Comparison of ENCODE assay signal across 8 cellular contexts in the genomic region with DNA sequence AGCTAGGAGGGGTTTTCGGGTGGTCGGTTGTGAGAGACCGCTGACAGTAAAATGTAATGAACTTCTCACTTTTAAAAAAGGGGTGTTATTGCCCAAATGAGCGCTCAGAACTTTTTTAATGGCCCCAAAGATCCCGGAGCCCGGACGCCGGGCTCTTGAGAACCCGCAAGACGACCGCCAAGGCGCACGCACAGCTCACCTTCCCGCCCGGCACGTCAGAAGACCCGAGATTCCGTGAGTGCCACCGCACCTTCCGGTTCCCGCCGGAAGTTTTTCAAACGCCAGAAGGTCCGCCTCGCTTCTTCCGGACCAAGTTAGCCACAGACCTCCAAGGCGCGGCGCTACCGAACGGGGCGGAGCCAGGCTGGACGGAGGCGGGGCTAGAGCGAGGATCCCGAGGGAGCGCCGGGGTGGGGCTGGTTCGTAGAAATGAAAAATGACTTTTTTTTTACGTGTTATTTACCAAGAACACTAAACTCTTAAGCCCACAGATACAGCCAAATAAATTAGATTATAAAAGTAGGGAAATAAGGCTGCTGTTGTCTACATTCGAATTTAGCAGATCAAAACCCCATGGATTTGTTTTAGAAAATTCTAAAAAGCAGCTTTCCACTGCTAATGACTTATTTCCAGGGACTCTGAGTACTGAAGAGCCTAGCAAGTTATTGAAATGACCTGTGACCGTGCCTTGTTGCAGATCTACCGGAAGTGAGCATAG. TPM values are rescaled to one million over a fixed set of nuclear protein-coding genes. Genes with fewer than 3 reads are reported as not detected.
DNase-seq lines count a peak whose midpoint lies in the region; ATAC-seq, FAIRE-seq and TF ChIP-seq lines count a peak whose summit lies in the region.

A gene with protein sequence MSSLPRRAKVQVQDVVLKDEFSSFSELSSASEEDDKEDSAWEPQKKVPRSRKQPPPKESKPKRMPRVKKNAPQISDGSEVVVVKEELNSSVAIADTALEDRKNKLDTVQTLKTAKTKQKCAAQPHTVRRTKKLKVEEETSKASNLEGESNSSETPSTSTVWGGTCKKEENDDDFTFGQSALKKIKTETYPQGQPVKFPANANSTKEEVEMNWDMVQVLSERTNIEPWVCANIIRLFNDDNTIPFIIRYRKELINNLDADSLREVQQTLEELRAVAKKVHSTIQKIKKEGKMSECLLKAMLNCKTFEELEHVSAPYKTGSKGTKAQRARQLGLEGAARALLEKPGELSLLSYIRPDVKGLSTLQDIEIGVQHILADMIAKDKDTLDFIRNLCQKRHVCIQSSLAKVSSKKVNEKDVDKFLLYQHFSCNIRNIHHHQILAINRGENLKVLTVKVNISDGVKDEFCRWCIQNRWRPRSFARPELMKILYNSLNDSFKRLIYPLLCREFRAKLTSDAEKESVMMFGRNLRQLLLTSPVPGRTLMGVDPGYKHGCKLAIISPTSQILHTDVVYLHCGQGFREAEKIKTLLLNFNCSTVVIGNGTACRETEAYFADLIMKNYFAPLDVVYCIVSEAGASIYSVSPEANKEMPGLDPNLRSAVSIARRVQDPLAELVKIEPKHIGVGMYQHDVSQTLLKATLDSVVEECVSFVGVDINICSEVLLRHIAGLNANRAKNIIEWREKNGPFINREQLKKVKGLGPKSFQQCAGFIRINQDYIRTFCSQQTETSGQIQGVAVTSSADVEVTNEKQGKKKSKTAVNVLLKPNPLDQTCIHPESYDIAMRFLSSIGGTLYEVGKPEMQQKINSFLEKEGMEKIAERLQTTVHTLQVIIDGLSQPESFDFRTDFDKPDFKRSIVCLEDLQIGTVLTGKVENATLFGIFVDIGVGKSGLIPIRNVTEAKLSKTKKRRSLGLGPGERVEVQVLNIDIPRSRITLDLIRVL (minus strand): TSS at position 248 of the 718 bp plus-strand sequence. CDS start 5,826 bp downstream, outside the sequence.

- intact Hi-C loops in Right ventricle myocardium inferior (cut with DNase I) (no loop called here), pancreas (cut with DNase I) (no loop called here), tibial artery (cut with DNase I; ENCODE audit: low total_unique reads) (no loop called here)

- peaks cover 3 to 13% (median 7%) of the 10 kb centered on the region in 3 donors for H3K4me1 ChIP-seq in pancreas
- peaks cover 0 to 23% (median 10%) of the 10 kb centered on the region in 4 donors for H3K4me1 ChIP-seq in tibial artery

- WGBS in pancreas, 2 donors: 1% methylated on average over 43 of the region's 43 CpGs

- FAIRE-seq in pancreas (lab: Jason Lieb, UNC): peak; percentile 93

- H3K27me3 ChIP-seq in pancreas (no peaks in the 10 kb centered on the region), tibial artery (no peaks in the 10 kb centered on the region)

- TF ChIP-seq CTCF in GM12864 (IDR thresholded peaks at IDR 0.05; ENCODE audit: low read depth, low read length, missing control alignments) (no peak), pancreas (IDR thresholded peaks at IDR 0.05) (no peak), tibial artery (IDR thresholded peaks at IDR 0.05) (no peak)

- H3K9me3 ChIP-seq in pancreas: no peaks in the 10 kb centered on the region
- no peaks in the 10 kb centered on the region for H3K9me3 ChIP-seq in tibial artery

- peak within 1 kb of the TSS; percentile 83 for H3K4me3 ChIP-seq in GM12864 (ENCODE audit: low read depth, low read length)
- peak within 1 kb of the TSS; percentile 63 to 80 (median 64) for H3K4me3 ChIP-seq in pancreas
- peak within 1 kb of the TSS; percentile 69 for H3K4me3 ChIP-seq in tibial artery

- peak; percentile 96 for ATAC-seq in HG02759 (IDR thresholded peaks at IDR 0.05; ENCODE audit: unreplicated experiment)
- ATAC-seq in Right ventricle myocardium inferior: peak; percentile 98
- peak; percentile 97 to 98 (median 97) for ATAC-seq in pancreas

- DNase-seq in GM12864 (ENCODE audit: low read depth) (peak; percentile 88), NCI-H1417 (lab: John Stamatoyannopoulos, UW) (peak; percentile 95 to 98 (median 98)), SW 1271 (lab: John Stamatoyannopoulos, UW) (peak; percentile 89 to 93), Right ventricle myocardium inferior (ENCODE audit: missing footprints) (peak; percentile 97), pancreas (peak; percentile 95 to 98 (median 96)), tibial artery (peak; percentile 92 to 97)
- peak; percentile 79 for DNase-seq in activated naive CD8-positive, alpha-beta T cell treated with anti-CD3 and anti-CD28 coated beads, Interleukin-2, amount 50 U/mL, for 16 hours (ENCODE audit: low read depth, low spot score)

- peak within 1 kb of the TSS; percentile 64 to 85 (median 74) for H3K27ac ChIP-seq in pancreas
- peak within 1 kb of the TSS; percentile 80 to 82 for H3K27ac ChIP-seq in tibial artery

- no peaks in the 10 kb centered on the region for H3K36me3 ChIP-seq in pancreas
- no peaks in the 10 kb centered on the region for H3K36me3 ChIP-seq in tibial artery

RNA-seq across cellular contexts. Expression of the gene that starts here (rescaled TPM):
- total RNA-seq in Right ventricle myocardium inferior: 7.7 TPM
- total RNA-seq in pancreas: 10 to 100 TPM in 5 of 6 donors, 1 to 10 TPM in 1; 9.7 to 15.4 (median 12.1) TPM
- 1 to 10 TPM; 3.2 to 4.6 TPM for polyA plus RNA-seq in pancreas

Comparison
In these comparisons a context has a peak if more than half of its experiments do, and no peak if none do; other contexts are left out.
1. Peak in every context shown above with its lines: DNase-seq, ATAC-seq, H3K4me3 ChIP-seq and H3K27ac ChIP-seq.